ENCODE assay signal across 8 cellular contexts in genomic region chr2:216404010-216404618, GRCh38. TPM values are rescaled to one million over a fixed set of nuclear protein-coding genes. Genes with fewer than 3 reads are reported as not detected.
DNase-seq lines count a peak whose midpoint lies in the region; ATAC-seq, FAIRE-seq and TF ChIP-seq lines count a peak whose summit lies in the region.

No MANE protein-coding gene starts in this region.

- CTCF ChIA-PET in A549 (lab: Yijun Ruan, JAX): interaction anchor here (0.7 to 4.7 kb wide), 27 partner anchors 8 to 292 kb away, joined by 3 to 31 read pairs (median 4); partner anchors contain the start of genes MARCHF4, RPL37A and SMARCAL1

- no peak overlapping the region for H3K4me2 ChIP-seq in A549

- 46% methylated on average over 5 of the region's 5 CpGs for WGBS in A549 (ENCODE audit: missing lambda C conversion rate)

- POLR2A ChIA-PET in A549 (lab: Yijun Ruan, JAX): no interaction called here
- POLR2A ChIA-PET in naive thymus-derived CD8-positive, alpha-beta T cell (lab: Charles Lee): interaction anchor here (0.7 kb wide), 1 partner anchor 75 kb away, joined by 3 read pairs; no protein-coding TSS in a partner anchor

- H3K27ac ChIP-seq in A549: no peak overlapping the region

- in situ Hi-C loops in GM13976 (cut with MboI; ENCODE audit: low sequenced_read_pairs, unreplicated experiment): no loop called here

- H3K27me3 Mint-ChIP-seq in effector memory CD8-positive, alpha-beta T cell: peaks cover 6 to 23% of the 10 kb centered on the region in 2 donors
- peaks cover 0 to 3% (median 0%) of the 10 kb centered on the region in 5 donors for H3K27me3 Mint-ChIP-seq in naive thymus-derived CD8-positive, alpha-beta T cell

- FAIRE-seq in A549 (lab: Jason Lieb, UNC) (no peak), urothelium cell line (lab: Jason Lieb, UNC) (no peak)

- peak; percentile 60 to 76 for TF ChIP-seq RAD21 in A549 (conservative IDR thresholded peaks at IDR 0.05 in 1 of 2, IDR thresholded peaks at IDR 0.05 in 1 of 2)

- TF ChIP-seq EP300 in A549 (IDR thresholded peaks at IDR 0.05): no peak

- H3K9me3 Mint-ChIP-seq in effector memory CD8-positive, alpha-beta T cell: no peaks in the 10 kb centered on the region
- no peaks in the 10 kb centered on the region for H3K9me3 Mint-ChIP-seq in naive thymus-derived CD8-positive, alpha-beta T cell

- DNase-seq in A549 (ENCODE audit: low read depth in 1 of 2, low spot score in 1 of 2) (peak; percentile 20 to 33), GM13976 (ENCODE audit: low spot score) (peak; percentile 43), NB4 (ENCODE audit: low read depth) (peak; percentile 53), urothelium cell line (ENCODE audit: low spot score) (peak; percentile 45), MV-4-11 (lab: John Stamatoyannopoulos, UW) (no peak)
- DNase-seq in activated CD4-positive, alpha-beta T cell treated with anti-CD3 and anti-CD28 coated beads, Interleukin-2, amount 50 U/mL, for 1 hour: peak; percentile 36
- peak; percentile 34 to 42 (median 39) for DNase-seq in effector memory CD8-positive, alpha-beta T cell
- peak; percentile 22 to 68 (median 39) for DNase-seq in naive thymus-derived CD8-positive, alpha-beta T cell

- H3K27ac Mint-ChIP-seq in effector memory CD8-positive, alpha-beta T cell: no peak overlapping the region
- H3K27ac Mint-ChIP-seq in naive thymus-derived CD8-positive, alpha-beta T cell: no peak overlapping the region

- H3K36me3 Mint-ChIP-seq in effector memory CD8-positive, alpha-beta T cell (ENCODE audit: insufficient read depth): no peaks in the 10 kb centered on the region
- no peaks in the 10 kb centered on the region for H3K36me3 Mint-ChIP-seq in naive thymus-derived CD8-positive, alpha-beta T cell

- no peaks in the 10 kb centered on the region for H3K4me1 Mint-ChIP-seq in effector memory CD8-positive, alpha-beta T cell (ENCODE audit: low read depth in 2 of 2)
- H3K4me1 Mint-ChIP-seq in naive thymus-derived CD8-positive, alpha-beta T cell: peaks cover 0 to 8% (median 4%) of the 10 kb centered on the region in 4 donors

- TF ChIP-seq POLR2A in A549 (IDR thresholded peaks at IDR 0.05; ENCODE audit: low read length) (no peak), NB4 (IDR thresholded peaks at IDR 0.05; ENCODE audit: extremely low read depth, insufficient read length) (no peak)

- H3K4me1 ChIP-seq in A549: no peaks in the 10 kb centered on the region

- ATAC-seq in A549: peak; percentile 58 to 84; a peak in 4 of 6 replicates
- peak; percentile 73 for ATAC-seq in effector memory CD8-positive, alpha-beta T cell (replicated peaks)
- ATAC-seq in naive thymus-derived CD8-positive, alpha-beta T cell: peak; percentile 55 to 65

- TF ChIP-seq CTCF in A549 (IDR thresholded peaks at IDR 0.05) (peak; percentile 61), GM13976 (IDR thresholded peaks at IDR 0.05; ENCODE audit: borderline replicate concordance, control extremely low read depth, extremely low read depth, insufficient read depth, missing control alignments) (peak; percentile 83), NB4 (IDR thresholded peaks at IDR 0.05; ENCODE audit: low read depth, low read length) (peak; percentile 94)

- H3K4me3 ChIP-seq in A549 (no peak overlapping the region), NB4 (ENCODE audit: low read depth, low read length) (no peak overlapping the region)

- H3K9me3 ChIP-seq in A549: no peaks in the 10 kb centered on the region

- H3K4me3 Mint-ChIP-seq in effector memory CD8-positive, alpha-beta T cell: no peak overlapping the region
- H3K4me3 Mint-ChIP-seq in naive thymus-derived CD8-positive, alpha-beta T cell: no peak overlapping the region

TF ChIP-seq in A549, 52 proteins besides CTCF, POLR2A, EP300 and RAD21:
- TF ChIP-seq SREBF2 (IDR thresholded peaks at IDR 0.05) (no peak), SMC3 (IDR thresholded peaks at IDR 0.05) (peak; percentile 83)

RNA-seq across cellular contexts. Expression of gene SMARCAL1, which starts 8.2 kb away (rescaled TPM):
- polyA plus RNA-seq in A549 (2011; rRNA removed) (28.7 and 32.2 TPM in 2 replicates), A549 (2017; fragmentation: RNase III; extraction: RNeasy Plus Mini Kit Qiagen cat#74134 plus additional on column Dnase treatment) (15.3 to 18.4 TPM (median 16.8 TPM) in 3 replicates)
- polyA plus RNA-seq in A549 (2012; cell fraction: cytosol; rRNA removed): 21.0 and 24.1 TPM in 2 replicates
- 20.9 and 21.5 TPM in 2 replicates for polyA plus RNA-seq in A549 (2012; cell fraction: nucleus; rRNA removed)
- polyA minus RNA-seq in A549 (2011; rRNA and poly(A)+ RNA removed): 45.0 and 49.2 TPM in 2 replicates
- 10 to 100 TPM; 22.2 to 22.5 TPM for total RNA-seq in naive thymus-derived CD8-positive, alpha-beta T cell
- polyA plus RNA-seq in naive thymus-derived CD8-positive, alpha-beta T cell: 10 to 100 TPM; 18.7 to 22.0 (median 19.4) TPM

RNA-seq across cellular contexts. Expression of gene MARCHF4, which starts 31.8 kb away (rescaled TPM):
- 1.7 TPM in 2 replicates for polyA plus RNA-seq in A549 (2011; rRNA removed)
- polyA plus RNA-seq in A549 (2012; cell fraction: cytosol; rRNA removed): 4.0 and 5.2 TPM in 2 replicates
- polyA plus RNA-seq in A549 (2012; cell fraction: nucleus; rRNA removed): 5.4 and 5.9 TPM in 2 replicates
- 6.3 to 10.1 TPM (median 9.1 TPM) in 3 replicates for polyA plus RNA-seq in A549 (2017; fragmentation: RNase III; extraction: RNeasy Plus Mini Kit Qiagen cat#74134 plus additional on column Dnase treatment)
- 1.9 and 2.8 TPM in 2 replicates for polyA minus RNA-seq in A549 (2011; rRNA and poly(A)+ RNA removed)
- total RNA-seq in naive thymus-derived CD8-positive, alpha-beta T cell: not detected
- not detected for polyA plus RNA-seq in naive thymus-derived CD8-positive, alpha-beta T cell
